Comparison of ENCODE assay signal across 8 cellular contexts in the genomic region with DNA sequence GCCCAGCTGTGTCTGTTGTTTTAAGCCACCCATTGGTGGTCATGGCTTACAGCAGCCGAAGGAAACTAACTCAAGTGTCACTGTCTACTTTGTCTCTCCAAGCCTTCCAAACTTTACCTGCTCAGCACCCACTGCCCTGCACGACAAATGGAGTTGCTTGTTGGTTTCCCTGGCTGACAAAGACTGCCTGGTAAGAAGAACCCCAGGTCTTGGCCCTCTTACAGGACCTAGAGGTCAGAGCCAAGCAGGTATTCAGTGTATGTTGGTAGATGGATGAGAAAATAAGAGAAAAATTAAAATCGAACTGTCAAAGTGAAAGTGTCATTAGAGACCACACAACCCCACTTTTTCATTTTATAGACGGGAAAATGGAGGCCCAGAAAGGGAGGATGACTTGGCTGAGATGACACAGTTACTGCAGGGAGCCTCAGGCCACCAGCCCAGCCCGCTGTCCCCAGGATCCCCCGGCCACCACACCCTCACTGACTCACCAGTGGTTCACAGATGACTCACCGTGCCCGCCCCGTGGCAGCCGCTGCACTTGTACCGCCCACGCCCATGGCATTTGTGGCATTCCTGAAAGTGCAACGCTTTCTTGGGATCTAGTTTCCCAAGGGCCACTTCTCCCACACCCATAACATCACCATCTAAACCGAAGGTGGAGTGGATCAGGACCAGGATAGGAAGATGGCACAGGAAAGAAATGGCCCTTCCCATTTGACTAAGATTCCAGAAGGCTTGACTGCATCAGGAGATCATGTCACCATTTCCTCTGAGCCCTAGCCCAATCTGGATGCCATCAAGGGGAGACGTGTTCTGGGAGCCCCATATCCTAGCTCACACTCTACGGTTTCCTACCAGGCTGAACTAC. TPM values are rescaled to one million over a fixed set of nuclear protein-coding genes. Genes with fewer than 3 reads are reported as not detected.
DNase-seq lines count a peak whose midpoint lies in the region; ATAC-seq, FAIRE-seq and TF ChIP-seq lines count a peak whose summit lies in the region.

No MANE protein-coding gene starts in this region.

- H3K9ac ChIP-seq in mammary epithelial cell (ENCODE audit: insufficient read depth, low read length) = no peak overlapping the region

- peak overlapping the region; percentile 79 for H3K27ac Mint-ChIP-seq in HFFc6
- H3K27ac Mint-ChIP-seq in naive thymus-derived CD4-positive, alpha-beta T cell = peak overlapping the region in 1 of 9 donors; percentile 33

- ATAC-seq in naive thymus-derived CD4-positive, alpha-beta T cell = peak; percentile 35

- no peaks in the 10 kb centered on the region for H3K27me3 ChIP-seq in GM06990 (replicated peaks; ENCODE audit: control insufficient read depth, insufficient read depth, low read length)
- peaks cover 3% of the 10 kb centered on the region for H3K27me3 ChIP-seq in mammary epithelial cell (ENCODE audit: insufficient read depth, low read length)
- H3K27me3 ChIP-seq in naive thymus-derived CD4-positive, alpha-beta T cell (ENCODE audit: control insufficient read depth in 2 of 2, insufficient read depth in 2 of 2, low read length in 2 of 2) = no peaks in the 10 kb centered on the region

- peaks cover 51% of the 10 kb centered on the region for H3K4me1 Mint-ChIP-seq in HFFc6 (ENCODE audit: low read depth)
- peaks cover 0 to 9% (median 0%) of the 10 kb centered on the region in 7 donors for H3K4me1 Mint-ChIP-seq in naive thymus-derived CD4-positive, alpha-beta T cell

- CTCF ChIA-PET in mammary epithelial cell (lab: Charles Lee; ENCODE audit: low non-redundant PET) = no interaction called here
- CTCF ChIA-PET in naive thymus-derived CD4-positive, alpha-beta T cell (lab: Charles Lee) = no interaction called here

- intact Hi-C loops in mammary epithelial cell (cut with micrococcal nuclease) = loop anchor here (5.0 kb wide), 1 partner anchor 127 kb away; the partner anchor contains the start of gene LMCD1
- intact Hi-C loops in naive thymus-derived CD4-positive, alpha-beta T cell (cut with micrococcal nuclease) = no loop called here

- H3K4me3 Mint-ChIP-seq in HFFc6 = peak overlapping the region; percentile 60
- peak overlapping the region in 1 of 10 donors; percentile 30 for H3K4me3 Mint-ChIP-seq in naive thymus-derived CD4-positive, alpha-beta T cell

- H3K9me3 ChIP-seq in mammary epithelial cell (replicated peaks; ENCODE audit: insufficient read depth, low read length) = no peaks in the 10 kb centered on the region
- no peaks in the 10 kb centered on the region for H3K9me3 ChIP-seq in naive thymus-derived CD4-positive, alpha-beta T cell (ENCODE audit: control insufficient read depth in 2 of 3, low read length in 3 of 3)

- peaks cover 28% of the 10 kb centered on the region for H3K4me1 ChIP-seq in mammary epithelial cell (ENCODE audit: insufficient read depth, low read length)
- H3K4me1 ChIP-seq in naive thymus-derived CD4-positive, alpha-beta T cell (ENCODE audit: control insufficient read depth in 2 of 2, insufficient read depth in 2 of 2, low read length in 2 of 2) = no peaks in the 10 kb centered on the region

- TF ChIP-seq CTCF in GM06990 (IDR thresholded peaks at IDR 0.05; ENCODE audit: insufficient read depth, low read length, poor library complexity, severe bottlenecking) = no peak
- no peak for TF ChIP-seq CTCF in HFFc6 (IDR thresholded peaks at IDR 0.05)
- no peak for TF ChIP-seq CTCF in mammary epithelial cell (conservative IDR thresholded peaks at IDR 0.05 in 1 of 2, IDR thresholded peaks at IDR 0.05 in 1 of 2; ENCODE audit: extremely low read depth in 1 of 2, insufficient read depth in 1 of 2, low read depth in 1 of 2, low read length in 2 of 2)

- peak overlapping the region; percentile 48 for H2AFZ ChIP-seq in mammary epithelial cell (ENCODE audit: low read depth, low read length)

- H3K4me2 ChIP-seq in mammary epithelial cell (ENCODE audit: insufficient read depth, low read depth, low read length) = peak overlapping the region; percentile 50

- no peaks in the 10 kb centered on the region for H3K79me2 ChIP-seq in mammary epithelial cell (ENCODE audit: insufficient read depth, low read length)

- no TSS peak for BruUV-seq in mammary epithelial cell (replicated peaks; lab: Mats Ljungman, UMichigan)

- in situ Hi-C loops in mammary epithelial cell (cut with MboI; ENCODE audit: low sequenced_read_pairs in 2 of 2) = no loop called here

- no peaks in the 10 kb centered on the region for H3K9me3 Mint-ChIP-seq in HFFc6
- peaks cover 0 to 1% (median 0%) of the 10 kb centered on the region in 11 donors for H3K9me3 Mint-ChIP-seq in naive thymus-derived CD4-positive, alpha-beta T cell

- H4K20me1 ChIP-seq in mammary epithelial cell (ENCODE audit: insufficient read depth, low read length) = no peaks in the 10 kb centered on the region

- H3K36me3 Mint-ChIP-seq in HFFc6 (ENCODE audit: low read depth) = no peaks in the 10 kb centered on the region
- no peaks in the 10 kb centered on the region for H3K36me3 Mint-ChIP-seq in naive thymus-derived CD4-positive, alpha-beta T cell

- H3K27me3 Mint-ChIP-seq in HFFc6 (ENCODE audit: insufficient read depth) = peaks cover 4% of the 10 kb centered on the region
- peaks cover 0 to 15% (median 4%) of the 10 kb centered on the region in 5 donors for H3K27me3 Mint-ChIP-seq in naive thymus-derived CD4-positive, alpha-beta T cell

- POLR2A ChIA-PET in naive thymus-derived CD4-positive, alpha-beta T cell (lab: Charles Lee) = no interaction called here

- no peaks in the 10 kb centered on the region for H3K36me3 ChIP-seq in GM06990 (ENCODE audit: control insufficient read depth, insufficient read depth, low read length)
- H3K36me3 ChIP-seq in mammary epithelial cell (ENCODE audit: insufficient read depth, low read length) = no peaks in the 10 kb centered on the region
- no peaks in the 10 kb centered on the region for H3K36me3 ChIP-seq in naive thymus-derived CD4-positive, alpha-beta T cell (ENCODE audit: control insufficient read depth in 2 of 3, insufficient read depth in 3 of 3, low read length in 3 of 3)

- 27% methylated on average over 13 of the region's 16 CpGs for WGBS in mammary epithelial cell (ENCODE audit: low coverage, missing lambda C conversion rate)

- FAIRE-seq in RCC 7860 (lab: Jason Lieb, UNC) = peak; percentile 88

- H3K4me3 ChIP-seq in GM06990 (replicated peaks; ENCODE audit: low read depth, low read length) = no peak overlapping the region
- no peak overlapping the region for H3K4me3 ChIP-seq in mammary epithelial cell (replicated peaks in 1 of 3; ENCODE audit: insufficient read depth in 1 of 3, low read depth in 2 of 3, low read length in 3 of 3)
- H3K4me3 ChIP-seq in naive thymus-derived CD4-positive, alpha-beta T cell (ENCODE audit: low read length) = no peak overlapping the region

- peak overlapping the region; percentile 69 for H3K27ac ChIP-seq in mammary epithelial cell (ENCODE audit: insufficient read depth, low read depth, low read length)
- H3K27ac ChIP-seq in naive thymus-derived CD4-positive, alpha-beta T cell (ENCODE audit: low read depth, low read length) = no peak overlapping the region

- DNase-seq in GM06990 (ENCODE audit: extremely low read depth, insufficient read length) = peak; percentile 88
- peak; percentile 87 for DNase-seq in HFFc6
- DNase-seq in RCC 7860 (ENCODE audit: low spot score) = peak; percentile 89
- DNase-seq in mammary epithelial cell = peak; percentile 95
- peak in 1 of 9 donors; percentile 53 for DNase-seq in naive thymus-derived CD4-positive, alpha-beta T cell
- DNase-seq in NCI-H345 (lab: John Stamatoyannopoulos, UW) = no peak
- DNase-seq in NCI-H748 treated with DMSO at 0.1 percent for 48 hours (lab: John Stamatoyannopoulos, UW) = no peak
- DNase-seq in hippocampal formation (lab: John Stamatoyannopoulos, UW) = no peak

- dilution Hi-C loops in mammary epithelial cell (cut with HindIII; ENCODE audit: low sequenced_read_pairs) = no loop called here

RNA-seq across cellular contexts. Expression of gene SSUH2, which starts 15.2 kb away (rescaled TPM):
- under 1 TPM in 4 of 6 experiments, not detected in 2; 0.28 to 0.51 (median 0.37) TPM for total RNA-seq in HFFc6 (2021; fragmentation: NEBNext Ultra II Directional; extraction: Animal tissue kit (Norgen Biotek cat#: 25700))
- total RNA-seq in mammary epithelial cell = under 1 TPM in 1 of 2 donors, not detected in 1; 0.28 TPM
- 0.31 TPM for polyA plus RNA-seq in mammary epithelial cell
- polyA minus RNA-seq in mammary epithelial cell = not detected
- not detected for total RNA-seq in naive thymus-derived CD4-positive, alpha-beta T cell
- not detected for polyA plus RNA-seq in naive thymus-derived CD4-positive, alpha-beta T cell

Comparison
In these comparisons a context has a peak if more than half of its experiments do, and no peak if none do; other contexts are left out.
1. DNase-seq: peak in GM06990 (single experiment), HFFc6 (single experiment), RCC 7860 (single experiment) and mammary epithelial cell (single experiment); none in NCI-H345 (single experiment), NCI-H748 treated with DMSO at 0.1 percent for 48 hours (single experiment) and hippocampal formation (0 of 2).